Comparison of ENCODE assay signal across 8 cellular contexts in the genomic region with DNA sequence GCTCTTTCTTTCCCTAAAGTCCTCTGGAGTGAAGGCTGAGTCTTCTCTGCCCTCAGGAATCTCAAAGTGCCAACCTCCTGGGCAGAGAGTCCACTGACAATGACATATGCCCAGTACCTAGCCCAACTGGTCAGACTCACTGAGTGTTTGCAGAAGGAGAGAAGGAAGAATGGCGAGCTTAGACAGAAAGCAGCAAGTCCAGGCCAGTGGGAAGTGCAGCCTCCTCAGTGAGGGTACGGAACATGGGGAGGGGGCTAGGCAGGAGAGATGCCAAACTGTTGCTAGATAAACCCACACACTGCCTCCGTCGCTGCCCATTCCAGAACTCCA. TPM values are rescaled to one million over a fixed set of nuclear protein-coding genes. Genes with fewer than 3 reads are reported as not detected.
A peak's percentile ranks its signal among the peaks of the same experiment; 100 is the strongest.
DNase-seq lines count a peak whose midpoint lies in the region; ATAC-seq and TF ChIP-seq lines count a peak whose summit lies in the region.

No MANE protein-coding gene starts in this region.

- H3K4me1 ChIP-seq in ACC112 (ENCODE audit: control insufficient read depth, insufficient read depth, low read length, unreplicated experiment), result no peaks in the 10 kb centered on the region
- H3K4me1 ChIP-seq in mammary epithelial cell (ENCODE audit: insufficient read depth, low read length), result peaks cover 9% of the 10 kb centered on the region
- H3K4me1 ChIP-seq in mucosa of stomach (ENCODE audit: control insufficient read depth, insufficient read depth, low read length), result peaks cover 26% of the 10 kb centered on the region

- DNase-seq in mammary epithelial cell (peak; percentile 13), NCI-H187 (lab: John Stamatoyannopoulos, UW) (no peak), kidney glomerular epithelial cell (lab: John Stamatoyannopoulos, UW) (no peak), mesenteric fat pad (ENCODE audit: low spot score) (no peak), NCI-H82 (lab: John Stamatoyannopoulos, UW) (no peak)

- H4K20me1 ChIP-seq in mammary epithelial cell (ENCODE audit: insufficient read depth, low read length), result no peaks in the 10 kb centered on the region

- H3K4me3 ChIP-seq in ACC112 (ENCODE audit: low read depth, low read length) (peak overlapping the region; percentile 92), mammary epithelial cell (replicated peaks in 1 of 3; ENCODE audit: insufficient read depth in 1 of 3, low read depth in 2 of 3, low read length in 3 of 3) (peak overlapping the region; percentile 46 to 80 (median 73)), mucosa of stomach (ENCODE audit: low read length) (peak overlapping the region; percentile 92)

- H3K27ac ChIP-seq in ACC112 (ENCODE audit: low read depth, low read length), result no peak overlapping the region
- peak overlapping the region; percentile 45 for H3K27ac ChIP-seq in mammary epithelial cell (ENCODE audit: insufficient read depth, low read depth, low read length)

- dilution Hi-C loops in mammary epithelial cell (cut with HindIII; ENCODE audit: low sequenced_read_pairs), result no loop called here

- no peaks in the 10 kb centered on the region for H3K9me3 ChIP-seq in mammary epithelial cell (replicated peaks; ENCODE audit: insufficient read depth, low read length)
- no peaks in the 10 kb centered on the region for H3K9me3 ChIP-seq in mucosa of stomach (ENCODE audit: control insufficient read depth, low read length)

- H3K4me2 ChIP-seq in mammary epithelial cell (ENCODE audit: insufficient read depth, low read depth, low read length), result peak overlapping the region; percentile 74

- BruUV-seq in mammary epithelial cell (replicated peaks; lab: Mats Ljungman, UMichigan), result TSS peak; percentile 41

- in situ Hi-C loops in mammary epithelial cell (cut with MboI; ENCODE audit: low sequenced_read_pairs in 2 of 2), result no loop called here

- H3K9ac ChIP-seq in mammary epithelial cell (ENCODE audit: insufficient read depth, low read length) (peak overlapping the region; percentile 65), mucosa of stomach (ENCODE audit: low read length) (peak overlapping the region; percentile 87)

- no peak for TF ChIP-seq CTCF in mammary epithelial cell (conservative IDR thresholded peaks at IDR 0.05 in 1 of 2, IDR thresholded peaks at IDR 0.05 in 1 of 2; ENCODE audit: extremely low read depth in 1 of 2, insufficient read depth in 1 of 2, low read depth in 1 of 2, low read length in 2 of 2)

- peaks cover 11% of the 10 kb centered on the region; the same call in 1 of the 2 replicates for H3K36me3 ChIP-seq in ACC112 (ENCODE audit: insufficient read depth, low read length)
- H3K36me3 ChIP-seq in mammary epithelial cell (ENCODE audit: insufficient read depth, low read length), result peaks cover 5% of the 10 kb centered on the region
- H3K36me3 ChIP-seq in mucosa of stomach (ENCODE audit: control insufficient read depth, insufficient read depth, low read length), result peaks cover 6% of the 10 kb centered on the region

- CTCF ChIA-PET in mammary epithelial cell (lab: Charles Lee; ENCODE audit: low non-redundant PET), result interaction anchor here (0.7 kb wide), 1 partner anchor 79 kb away, joined by 6 read pairs; no protein-coding TSS in a partner anchor

- H3K27me3 ChIP-seq in ACC112 (ENCODE audit: insufficient read depth, low read length) (no peaks in the 10 kb centered on the region), mammary epithelial cell (ENCODE audit: insufficient read depth, low read length) (no peaks in the 10 kb centered on the region), mucosa of stomach (ENCODE audit: control insufficient read depth, insufficient read depth, low read length) (no peaks in the 10 kb centered on the region)

- peak; percentile 5 for ATAC-seq in HG03045 (IDR thresholded peaks at IDR 0.05; ENCODE audit: unreplicated experiment)

- intact Hi-C loops in mammary epithelial cell (cut with micrococcal nuclease), result loop anchor here (2.0 to 10.0 kb wide), 2 partner anchors 88 to 198 kb away; partner anchors contain the start of gene MRPL38

- WGBS in mammary epithelial cell (ENCODE audit: low coverage, missing lambda C conversion rate), result 0% methylated on average over 4 of the region's 4 CpGs

- H3K79me2 ChIP-seq in ACC112 (ENCODE audit: control insufficient read depth, insufficient read depth, low read length, unreplicated experiment) (peaks cover 17% of the 10 kb centered on the region), mammary epithelial cell (ENCODE audit: insufficient read depth, low read length) (peaks cover 16% of the 10 kb centered on the region)

- peak overlapping the region; percentile 94 for H2AFZ ChIP-seq in ACC112 (ENCODE audit: low read length, unreplicated experiment)
- H2AFZ ChIP-seq in mammary epithelial cell (ENCODE audit: low read depth, low read length), result peak overlapping the region; percentile 100

RNA-seq across cellular contexts. Expression of gene EXOC7, which starts 0.7 kb away (rescaled TPM):
- total RNA-seq in mammary epithelial cell, result 100 to 1,000 TPM; 102 to 111 TPM
- 55.8 TPM for polyA plus RNA-seq in mammary epithelial cell
- 98.8 TPM for polyA minus RNA-seq in mammary epithelial cell
- total RNA-seq in mesenteric fat pad, result 117 TPM

RNA-seq across cellular contexts. Expression of gene ZACN, which starts 23.9 kb away (rescaled TPM):
- total RNA-seq in mammary epithelial cell, result not detected
- not detected for polyA plus RNA-seq in mammary epithelial cell
- not detected for polyA minus RNA-seq in mammary epithelial cell
- total RNA-seq in mesenteric fat pad, result not detected

RNA-seq across cellular contexts. Expression of gene GALR2, which starts 28.3 kb away (rescaled TPM):
- not detected for total RNA-seq in mammary epithelial cell
- polyA plus RNA-seq in mammary epithelial cell, result 0.15 TPM
- not detected for polyA minus RNA-seq in mammary epithelial cell
- total RNA-seq in mesenteric fat pad, result not detected

RNA-seq across cellular contexts. Expression of gene SRP68, which starts 30.6 kb away (rescaled TPM):
- 100 to 1,000 TPM in 1 of 2 donors, 10 to 100 TPM in 1; 24.5 to 102 TPM for total RNA-seq in mammary epithelial cell
- polyA plus RNA-seq in mammary epithelial cell, result 63.7 TPM
- polyA minus RNA-seq in mammary epithelial cell, result 88.5 TPM
- 69.1 TPM for total RNA-seq in mesenteric fat pad

RNA-seq across cellular contexts. Expression of gene FOXJ1, which starts 38.1 kb away (rescaled TPM):
- total RNA-seq in mammary epithelial cell, result not detected
- not detected for polyA plus RNA-seq in mammary epithelial cell
- not detected for polyA minus RNA-seq in mammary epithelial cell
- 0.16 TPM for total RNA-seq in mesenteric fat pad
